In genomic region chr1:209402697-209403096, GRCh38 we compare ENCODE assay signal across 11 cellular contexts.
"Had no signal": no experiment of that assay in that cellular context is flagged by ENCODE, and none has a peak within 500 bp of the region (broad histone marks: within the 10 kb centered on the region; RNA-seq: fewer than 3 reads in every experiment).

No MANE protein-coding gene starts in this region.

- H3K4me3 ChIP-seq: colonic mucosa, psoas muscle had no signal

- H3K27me3 ChIP-seq: colonic mucosa had no signal

- H3K27ac ChIP-seq: colonic mucosa, psoas muscle had no signal

- ATAC-seq: activated CD4-positive, CD25-positive, alpha-beta regulatory T cell treated with anti-CD3 and anti-CD28 coated beads, Interleukin-2, amount 50 U/mL, for 24 hours; activated T-helper 17 cell treated with anti-CD3 and anti-CD28 coated beads, Interleukin-2, amount 50 U/mL, for 72 hours; psoas muscle had no signal

- H3K36me3 ChIP-seq: colonic mucosa had no signal

- H3K9me3 ChIP-seq: colonic mucosa, psoas muscle had no signal

- DNase-seq: activated naive CD4-positive, alpha-beta T cell treated with anti-CD3 and anti-CD28 coated beads for 36 hours; central memory CD4-positive, alpha-beta T cell; colonic mucosa; foreskin melanocyte; head of caudate nucleus; midbrain; psoas muscle; stimulated activated CD4-positive, alpha-beta T cell treated with anti-CD3 and anti-CD28 coated beads, Interleukin-1b, Interleukin-23, amount 100 ng/mL, for 48 hours; SW 1271 had no signal

- H3K4me1 ChIP-seq: colonic mucosa, psoas muscle had no signal
